In the genomic region with DNA sequence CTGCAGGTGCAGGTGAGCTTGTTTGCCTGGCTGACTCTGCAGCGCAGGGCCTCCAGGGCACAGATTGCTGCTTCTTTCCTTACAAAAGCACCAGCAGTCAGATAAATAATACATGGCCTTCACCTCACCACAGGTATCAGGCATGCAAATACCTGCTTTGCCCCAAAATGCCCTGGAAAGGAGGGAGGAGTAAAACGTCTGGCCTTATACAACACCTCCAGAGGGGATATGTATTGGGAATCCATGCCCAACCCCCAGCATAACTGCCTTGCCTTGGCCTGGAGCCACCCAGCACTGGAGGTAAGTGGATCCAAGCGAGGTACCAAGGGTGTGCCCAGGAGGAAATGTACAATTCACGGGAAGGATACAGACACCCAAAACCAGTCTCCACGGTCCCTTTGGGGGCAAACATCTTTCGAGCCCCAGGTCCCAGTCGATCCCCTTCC, we compare ENCODE assay signal across 8 cellular contexts. TPM values are rescaled to one million over a fixed set of nuclear protein-coding genes. Genes with fewer than 3 reads are reported as not detected.
DNase-seq lines count a peak whose midpoint lies in the region; ATAC-seq, FAIRE-seq and TF ChIP-seq lines count a peak whose summit lies in the region.

No MANE protein-coding gene starts in this region.

- TF ChIP-seq CTCF in GM12865 (IDR thresholded peaks at IDR 0.05; ENCODE audit: insufficient read depth, low read depth, low read length, missing control alignments) (no peak), K562 (IDR thresholded peaks at IDR 0.05 in 2 of 3, conservative IDR thresholded peaks at IDR 0.05 in 1 of 3; ENCODE audit: insufficient read depth in 2 of 3, low read depth in 1 of 3, low read length in 3 of 3) (no peak), testis (IDR thresholded peaks at IDR 0.05) (no peak)

- no peak; the same call in 2 of the 3 replicates for ATAC-seq in K562
- no peak for ATAC-seq in GM19023 (IDR thresholded peaks at IDR 0.05; ENCODE audit: unreplicated experiment)

- H3K4me3 ChIP-seq in GM12865 (ENCODE audit: low read depth, low read length) = peak overlapping the region; percentile 78
- H3K4me3 ChIP-seq in K562 = peak overlapping the region; percentile 83
- peak overlapping the region; percentile 95 to 98 for H3K4me3 ChIP-seq in testis

- no peak for TF ChIP-seq EP300 in K562 (IDR thresholded peaks at IDR 0.05; ENCODE audit: low read length)

- H3K9me3 ChIP-seq in K562 (replicated peaks; ENCODE audit: control insufficient read depth, insufficient read depth, low read depth, low read length) (no peaks in the 10 kb centered on the region), testis (no peaks in the 10 kb centered on the region)

- intact Hi-C loops in K562 (cut with micrococcal nuclease) = no loop called here
- intact Hi-C loops in testis (cut with DNase I; ENCODE audit: low total_unique reads) = no loop called here

- BruUV-seq in K562 (replicated peaks; lab: Mats Ljungman, UMichigan) = no TSS peak

- peak overlapping the region; percentile 79 for H3K4me2 ChIP-seq in K562 (ENCODE audit: insufficient read depth, low read length)

- H3K9ac ChIP-seq in K562 (ENCODE audit: insufficient read depth in 1 of 2, low read depth in 2 of 2, low read length in 2 of 2) = peak overlapping the region; percentile 89 to 95

- CTCF ChIA-PET in K562 (lab: Yijun Ruan, JAX; ENCODE audit: low intra/inter-chr PET ratio) = no interaction called here

- in situ Hi-C loops in K562 (cut with MboI) = no loop called here

- H3K27me3 ChIP-seq in K562 (ENCODE audit: control insufficient read depth in 2 of 2, insufficient read depth in 2 of 2, low read length in 2 of 2) (no peaks in the 10 kb centered on the region), layer of hippocampus (ENCODE audit: control insufficient read depth, insufficient read depth, low read length) (no peaks in the 10 kb centered on the region), testis (no peaks in the 10 kb centered on the region)

- peak overlapping the region; percentile 92; the same call in 2 of the 3 replicates for H3K27ac ChIP-seq in K562 (ENCODE audit: extremely low read depth, low read depth, low read length)
- peak overlapping the region; percentile 92 for H3K27ac ChIP-seq in layer of hippocampus (ENCODE audit: low read depth, low read length)
- peak overlapping the region; percentile 6 to 93 for H3K27ac ChIP-seq in testis

- H3K9me1 ChIP-seq in K562 (ENCODE audit: control insufficient read depth, insufficient read depth, low read length) = no peaks in the 10 kb centered on the region

- TF ChIP-seq RAD21 in K562 (CRISPR knock-in tag; conservative IDR thresholded peaks at IDR 0.05 in 1 of 2, IDR thresholded peaks at IDR 0.05 in 1 of 2) = no peak

- FAIRE-seq in K562 (lab: Jason Lieb, UNC) = no peak
- FAIRE-seq in frontal cortex (lab: Jason Lieb, UNC) = no peak

- H4K20me1 ChIP-seq in K562 (replicated peaks; ENCODE audit: control insufficient read depth, insufficient read depth, low read length) = peaks cover 7% of the 10 kb centered on the region; the same call in 1 of the 2 replicates

- no peak for DNase-seq in GM12865 (ENCODE audit: low read depth)
- DNase-seq in NCI-H1105 treated with DMSO at 0.1 percent for 48 hours (lab: John Stamatoyannopoulos, UW) = peak; percentile 82
- DNase-seq in K562 (ENCODE audit: extremely low read depth in 1 of 4, low spot score in 3 of 4) = no peak
- DNase-seq in testis = no peak
- no peak for DNase-seq in frontal cortex (ENCODE audit: low spot score in 2 of 2)
- no peak for DNase-seq in H4 (ENCODE audit: low spot score)

- H3K4me1 ChIP-seq in K562 (replicated peaks in 1 of 2; ENCODE audit: control insufficient read depth in 2 of 2, insufficient read depth in 2 of 2, low read length in 2 of 2) = peaks cover 13 to 33% of the 10 kb centered on the region in 2 experiments; a peak in 4 of 5 replicates
- peaks cover 28% of the 10 kb centered on the region for H3K4me1 ChIP-seq in testis

- peaks cover 42% of the 10 kb centered on the region for H3K79me2 ChIP-seq in K562 (ENCODE audit: control insufficient read depth, insufficient read depth, low read length)

- WGBS in K562 (ENCODE audit: insufficient coverage, low coverage, missing lambda C conversion rate) = 6% methylated on average over 3 of the region's 7 CpGs
- 9 to 10% methylated on average over 5 to 7 of the region's 7 CpGs for WGBS in testis, 2 donors

- peak overlapping the region; percentile 70; the same call in 1 of the 2 replicates for H2AFZ ChIP-seq in K562 (ENCODE audit: low read depth, low read length)

- TF ChIP-seq POLR2A in K562 (conservative IDR thresholded peaks at IDR 0.05) = no peak
- TF ChIP-seq POLR2A in testis (IDR thresholded peaks at IDR 0.05) = no peak

- POLR2A ChIA-PET in K562 (lab: Yijun Ruan, JAX) = interaction anchor here (0.7 to 1.6 kb wide), 2 partner anchors 11 to 16 kb away, joined by 3 to 5 read pairs; no protein-coding TSS in a partner anchor

- H3K36me3 ChIP-seq in K562 (ENCODE audit: control insufficient read depth, insufficient read depth, low read length) = peaks cover 7% of the 10 kb centered on the region; the same call in 1 of the 3 replicates
- H3K36me3 ChIP-seq in testis (ENCODE audit: low read depth, missing control alignments) = no peaks in the 10 kb centered on the region

TF ChIP-seq in K562, 482 proteins besides CTCF, POLR2A, EP300 and RAD21:
- TF ChIP-seq FOXK1 (CRISPR knock-in tag; IDR thresholded peaks at IDR 0.05; ENCODE audit: borderline replicate concordance) (0 out of 2 replicates have a peak, but pooled peaks have one; percentile 23), ZNF583 (CRISPR knock-in tag; IDR thresholded peaks at IDR 0.05) (no peak), NR1H2 (CRISPR knock-in tag; IDR thresholded peaks at IDR 0.05) (0 out of 2 replicates have a peak, but pooled peaks have one; percentile 42), THAP7 (CRISPR knock-in tag; IDR thresholded peaks at IDR 0.05) (no peak), SMC3 (conservative IDR thresholded peaks at IDR 0.05; ENCODE audit: insufficient read depth, low read depth, low read length) (no peak)
TF ChIP-seq in K562: peak in this region for 2.

RNA-seq across cellular contexts. Expression of gene TMEM184B, which starts 0.9 kb away (rescaled TPM):
- total RNA-seq in K562 (2011; cell fraction: chromatin; rRNA removed; ENCODE audit: low replicate concordance) = 16.3 and 42.3 TPM in 2 replicates
- total RNA-seq in K562 (2011; cell fraction: nucleolus; rRNA removed) = 20.4 and 25.5 TPM in 2 replicates
- total RNA-seq in K562 (2011; cell fraction: nucleoplasm; rRNA removed) = 21.6 and 32.1 TPM in 2 replicates
- total RNA-seq in K562 (2014; rRNA removed) = 8.4 and 9.6 TPM in 2 replicates
- total RNA-seq in K562 (2014; rRNA removed; fragmentation: Illumina TruSeq; extraction: Trizol) = 4.0 and 5.5 TPM in 2 replicates
- 6.2 and 6.7 TPM in 2 replicates for total RNA-seq in K562 (2015; rRNA removed; fragmentation: Illumina TruSeq; extraction: Trizol)
- total RNA-seq in K562 (2021) = 22.7 and 25.1 TPM in 2 replicates
- 4.9 and 12.2 TPM in 2 replicates for polyA plus RNA-seq in K562 (2011; rRNA removed)
- polyA plus RNA-seq in K562 (2011; cell fraction: cytosol; rRNA removed) = 8.3 and 11.2 TPM in 2 replicates
- polyA plus RNA-seq in K562 (2011; cell fraction: nucleus; rRNA removed) = 16.1 and 21.6 TPM in 2 replicates
- polyA plus RNA-seq in K562 (2012) = 14.8 and 20.5 TPM in 2 replicates
- polyA plus RNA-seq in K562 (2014; fragmentation: Illumina TruSeq; extraction: Trizol) = 14.2 and 16.4 TPM in 2 replicates
- polyA plus RNA-seq in K562 (2014; fragmentation: Nextera tagmentation; extraction: Ambion mirVana) = under 1 TPM; 0.31 to 0.38 TPM
- polyA plus RNA-seq in K562 (2014; rRNA removed) = 10.1 and 14.1 TPM in 2 replicates
- 6.7 and 7.8 TPM in 2 replicates for polyA minus RNA-seq in K562 (2011; rRNA and poly(A)+ RNA removed)
- polyA minus RNA-seq in K562 (2011; cell fraction: cytosol; rRNA and poly(A)+ RNA removed) = 12.2 and 15.7 TPM in 2 replicates
- 5.1 and 5.8 TPM in 2 replicates for polyA minus RNA-seq in K562 (2011; cell fraction: nucleus; rRNA and poly(A)+ RNA removed)
- 10 to 100 TPM; 35.4 to 66.5 TPM for total RNA-seq in testis
- polyA plus RNA-seq in testis (ENCODE audit: insufficient read depth, low read depth, low replicate concordance) = 25.2 TPM
- total RNA-seq in frontal cortex = 6.9 TPM
- 46.6 and 62.1 TPM in 2 replicates for total RNA-seq in H4 (2014; rRNA removed; shearing (Covaris generic))

RNA-seq across cellular contexts. Expression of gene CSNK1E, which starts 45.3 kb away (rescaled TPM):
- 112 and 292 TPM in 2 replicates for total RNA-seq in K562 (2011; cell fraction: chromatin; rRNA removed; ENCODE audit: low replicate concordance)
- 149 and 193 TPM in 2 replicates for total RNA-seq in K562 (2011; cell fraction: nucleolus; rRNA removed)
- 126 and 139 TPM in 2 replicates for total RNA-seq in K562 (2011; cell fraction: nucleoplasm; rRNA removed)
- total RNA-seq in K562 (2014; rRNA removed) = 41.3 and 55.7 TPM in 2 replicates
- 18.0 and 22.5 TPM in 2 replicates for total RNA-seq in K562 (2014; rRNA removed; fragmentation: Illumina TruSeq; extraction: Trizol)
- 33.1 and 34.4 TPM in 2 replicates for total RNA-seq in K562 (2015; rRNA removed; fragmentation: Illumina TruSeq; extraction: Trizol)
- 61.0 and 62.8 TPM in 2 replicates for total RNA-seq in K562 (2021)
- polyA plus RNA-seq in K562 (2011; rRNA removed) = 64.0 and 77.0 TPM in 2 replicates
- 83.0 and 121 TPM in 2 replicates for polyA plus RNA-seq in K562 (2011; cell fraction: cytosol; rRNA removed)
- 148 and 215 TPM in 2 replicates for polyA plus RNA-seq in K562 (2011; cell fraction: nucleus; rRNA removed)
- polyA plus RNA-seq in K562 (2012) = 34.2 and 69.8 TPM in 2 replicates
- 64.0 and 73.3 TPM in 2 replicates for polyA plus RNA-seq in K562 (2014; fragmentation: Illumina TruSeq; extraction: Trizol)
- 1 to 10 TPM; 2.7 to 3.8 TPM for polyA plus RNA-seq in K562 (2014; fragmentation: Nextera tagmentation; extraction: Ambion mirVana)
- polyA plus RNA-seq in K562 (2014; rRNA removed) = 65.6 and 70.0 TPM in 2 replicates
- polyA minus RNA-seq in K562 (2011; rRNA and poly(A)+ RNA removed) = 36.0 and 61.3 TPM in 2 replicates
- 48.1 and 53.3 TPM in 2 replicates for polyA minus RNA-seq in K562 (2011; cell fraction: cytosol; rRNA and poly(A)+ RNA removed)
- polyA minus RNA-seq in K562 (2011; cell fraction: nucleus; rRNA and poly(A)+ RNA removed) = 48.2 and 49.9 TPM in 2 replicates
- total RNA-seq in testis = 100 to 1,000 TPM; 133 to 134 TPM
- polyA plus RNA-seq in testis (ENCODE audit: insufficient read depth, low read depth, low replicate concordance) = 69.2 TPM
- total RNA-seq in frontal cortex = 197 TPM
- total RNA-seq in H4 (2014; rRNA removed; shearing (Covaris generic)) = 87.4 and 95.4 TPM in 2 replicates
